10 cellular contexts compared by ENCODE assay signal in the genomic region with DNA sequence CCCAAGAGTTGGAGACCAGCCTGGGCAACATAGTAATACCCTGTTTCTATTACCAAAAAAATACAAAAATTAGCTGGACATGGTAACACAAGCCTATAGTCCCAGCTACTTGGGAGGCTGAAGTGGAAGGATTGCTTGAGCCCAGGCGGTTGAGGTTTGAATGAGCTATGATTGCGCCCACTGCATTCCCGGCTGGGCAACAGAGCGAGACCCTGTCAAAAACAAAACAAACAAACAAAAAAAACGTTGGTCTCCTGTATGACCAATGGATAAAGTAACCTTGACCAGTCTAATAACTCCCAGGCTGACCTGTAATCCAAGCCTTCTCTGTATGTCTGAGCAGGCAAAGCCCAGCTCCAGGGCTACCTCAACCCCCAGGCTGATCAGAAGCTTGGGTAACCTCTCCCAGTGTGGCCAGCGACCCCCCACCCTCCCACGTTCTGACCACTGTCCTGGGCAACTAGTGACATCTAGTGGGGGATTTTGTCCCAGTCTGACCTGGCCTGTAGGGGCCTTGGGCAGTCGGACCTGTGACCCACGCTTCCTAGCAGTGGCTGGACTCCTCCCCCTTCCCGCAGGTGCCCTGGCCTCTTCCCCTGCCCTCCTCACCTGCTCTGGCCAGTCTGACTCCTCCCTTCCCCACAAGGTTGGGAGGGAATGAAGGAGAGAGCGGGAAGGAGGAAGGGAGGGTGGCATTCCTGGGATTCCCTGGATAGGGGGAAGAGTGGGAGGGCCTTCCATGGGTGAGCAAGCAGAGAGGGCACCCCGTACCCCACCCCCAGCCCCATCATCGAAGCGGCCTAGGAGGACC. TPM values are rescaled to one million over a fixed set of nuclear protein-coding genes. Genes with fewer than 3 reads are reported as not detected.
DNase-seq lines count a peak whose midpoint lies in the region; ATAC-seq lines count a peak whose summit lies in the region.
"Had no signal": no experiment of that assay in that cellular context is flagged by ENCODE, and none has a peak within 500 bp of the region (broad histone marks: within the 10 kb centered on the region; RNA-seq: fewer than 3 reads in every experiment).

No MANE protein-coding gene starts in this region.

- H3K9me3 ChIP-seq in right cardiac atrium (ENCODE audit: control insufficient read depth, low read length), result no peaks in the 10 kb centered on the region
- H3K9me3 ChIP-seq in skeletal muscle tissue (ENCODE audit: control insufficient read depth in 3 of 3, low read length in 3 of 3), result no peaks in the 10 kb centered on the region

- no peak for DNase-seq in activated naive CD8-positive, alpha-beta T cell treated with anti-CD3 and anti-CD28 coated beads, Interleukin-2, amount 50 U/mL, for 24 hours
- DNase-seq in UCSD-AML1 (lab: John Stamatoyannopoulos, UW; ENCODE audit: unreplicated experiment) (peak; percentile 45), right cardiac atrium (peak in 2 of 3 donors; percentile 65 to 67), NCI-H2107 treated with DMSO at 0.1 percent for 48 hours (lab: John Stamatoyannopoulos, UW; ENCODE audit: unreplicated experiment) (no peak)
- DNase-seq: DND-41 had no signal

- H3K4me3 ChIP-seq in right cardiac atrium (ENCODE audit: low read length) (no peak overlapping the region), skeletal muscle tissue (ENCODE audit: low read length in 3 of 3) (peak overlapping the region in 2 of 3 donors; percentile 59 to 65)

- intact Hi-C loops in right cardiac atrium (cut with DNase I), result loop anchor here in 1 of 4 donors (5.0 kb wide), 1 partner anchor 34 kb away; no protein-coding TSS in a partner anchor

- H3K36me3 ChIP-seq in skeletal muscle tissue (ENCODE audit: control insufficient read depth in 3 of 3, insufficient read depth in 3 of 3, low read length in 3 of 3), result peaks cover 0 to 4% (median 4%) of the 10 kb centered on the region in 3 donors

- no peaks in the 10 kb centered on the region for H3K9me3 Mint-ChIP-seq in activated naive CD8-positive, alpha-beta T cell (ENCODE audit: low read depth)
- no peaks in the 10 kb centered on the region for H3K9me3 Mint-ChIP-seq in activated naive CD8-positive, alpha-beta T cell treated with anti-CD3 and anti-CD28 coated beads, Interleukin-2, amount 50 U/mL, for 24 hours

- H3K27me3 ChIP-seq in right cardiac atrium (ENCODE audit: control insufficient read depth, insufficient read depth) (no peaks in the 10 kb centered on the region), skeletal muscle tissue (ENCODE audit: control insufficient read depth in 3 of 3, insufficient read depth in 3 of 3, low read length in 3 of 3) (no peaks in the 10 kb centered on the region)

- 20% methylated on average over 14 of the region's 14 CpGs for WGBS in right cardiac atrium

- no peak overlapping the region for H3K27ac Mint-ChIP-seq in activated naive CD8-positive, alpha-beta T cell
- H3K27ac Mint-ChIP-seq in activated naive CD8-positive, alpha-beta T cell treated with anti-CD3 and anti-CD28 coated beads, Interleukin-2, amount 50 U/mL, for 24 hours, result no peak overlapping the region

- peak overlapping the region in 2 of 3 donors; percentile 7 to 77 for H3K9ac ChIP-seq in skeletal muscle tissue (ENCODE audit: low read depth in 1 of 3, low read length in 3 of 3)

- peak overlapping the region; percentile 14 for H3K27ac ChIP-seq in right cardiac atrium (ENCODE audit: low read length)
- peak overlapping the region; percentile 70 for H3K27ac ChIP-seq in skeletal muscle tissue (ENCODE audit: low read depth, low read length)

- peak overlapping the region; percentile 40 for H3K4me3 Mint-ChIP-seq in activated naive CD8-positive, alpha-beta T cell
- no peak overlapping the region for H3K4me3 Mint-ChIP-seq in activated naive CD8-positive, alpha-beta T cell treated with anti-CD3 and anti-CD28 coated beads, Interleukin-2, amount 50 U/mL, for 24 hours

- H3K4me1 Mint-ChIP-seq in activated naive CD8-positive, alpha-beta T cell (ENCODE audit: low read depth), result peaks cover 7% of the 10 kb centered on the region
- H3K4me1 Mint-ChIP-seq in activated naive CD8-positive, alpha-beta T cell treated with anti-CD3 and anti-CD28 coated beads, Interleukin-2, amount 50 U/mL, for 24 hours, result no peaks in the 10 kb centered on the region

- no peak for ATAC-seq in activated naive CD8-positive, alpha-beta T cell treated with anti-CD3 and anti-CD28 coated beads, Interleukin-2, amount 50 U/mL, for 24 hours
- ATAC-seq in right cardiac atrium, result peak; percentile 64 to 72
- no peak for ATAC-seq in GM18517 (IDR thresholded peaks at IDR 0.05; ENCODE audit: unreplicated experiment)
- ATAC-seq in GM18907 (IDR thresholded peaks at IDR 0.05; ENCODE audit: unreplicated experiment), result no peak

- H3K36me3 Mint-ChIP-seq in activated naive CD8-positive, alpha-beta T cell, result no peaks in the 10 kb centered on the region
- H3K36me3 Mint-ChIP-seq in activated naive CD8-positive, alpha-beta T cell treated with anti-CD3 and anti-CD28 coated beads, Interleukin-2, amount 50 U/mL, for 24 hours (ENCODE audit: low read depth), result no peaks in the 10 kb centered on the region

- H3K27me3 Mint-ChIP-seq in activated naive CD8-positive, alpha-beta T cell, result peaks cover 8% of the 10 kb centered on the region
- H3K27me3 Mint-ChIP-seq in activated naive CD8-positive, alpha-beta T cell treated with anti-CD3 and anti-CD28 coated beads, Interleukin-2, amount 50 U/mL, for 24 hours, result peaks cover 23% of the 10 kb centered on the region

- H3K4me1 ChIP-seq in right cardiac atrium (ENCODE audit: control insufficient read depth, insufficient read depth, low read length), result peaks cover 4% of the 10 kb centered on the region
- peaks cover 19 to 27% (median 25%) of the 10 kb centered on the region in 3 donors for H3K4me1 ChIP-seq in skeletal muscle tissue (ENCODE audit: control insufficient read depth in 3 of 3, insufficient read depth in 3 of 3, low read length in 3 of 3)

RNA-seq across cellular contexts. Expression of a gene that starts 1.0 kb away (rescaled TPM):
- 100 to 1,000 TPM in 1 of 4 donors, 10 to 100 TPM in 3; 69.9 to 130 (median 80.1) TPM for total RNA-seq in right cardiac atrium
- 107 TPM for polyA plus RNA-seq in right cardiac atrium
- total RNA-seq in skeletal muscle tissue, result 89.8 TPM

RNA-seq across cellular contexts. Expression of a gene that starts 30.2 kb away (rescaled TPM):
- total RNA-seq in right cardiac atrium (not detected), skeletal muscle tissue (not detected)
- polyA plus RNA-seq in right cardiac atrium, result not detected
- total RNA-seq: temporal lobe had no signal

RNA-seq across cellular contexts. Expression of a gene that starts 38.2 kb away (rescaled TPM):
- total RNA-seq in right cardiac atrium, result 100 to 1,000 TPM in 1 of 4 donors, 10 to 100 TPM in 3; 47.8 to 106 (median 57.5) TPM
- 44.2 TPM for polyA plus RNA-seq in right cardiac atrium
- total RNA-seq in skeletal muscle tissue, result 31.8 TPM

RNA-seq across cellular contexts. Expression of a gene that starts 59.3 kb away (rescaled TPM):
- total RNA-seq in right cardiac atrium (10 to 100 TPM; 14.9 to 39.4 (median 17.9) TPM), skeletal muscle tissue (3.1 TPM)
- polyA plus RNA-seq in right cardiac atrium, result 25.8 TPM

Comparison
In these comparisons a context has a peak if more than half of its experiments do, and no peak if none do; other contexts are left out.
1. ATAC-seq: peak in right cardiac atrium (2 of 2); none in activated naive CD8-positive, alpha-beta T cell treated with anti-CD3 and anti-CD28 coated beads, Interleukin-2, amount 50 U/mL, for 24 hours (single experiment), GM18517 (single experiment) and GM18907 (single experiment).
2. DNase-seq: peak in UCSD-AML1 (single experiment) and right cardiac atrium (2 of 3); none in activated naive CD8-positive, alpha-beta T cell treated with anti-CD3 and anti-CD28 coated beads, Interleukin-2, amount 50 U/mL, for 24 hours (single experiment) and NCI-H2107 treated with DMSO at 0.1 percent for 48 hours (single experiment).